Comparison of ENCODE assay signal across 6 cellular contexts in genomic region chr12:55931317-55931779, GRCh38. TPM values are rescaled to one million over a fixed set of nuclear protein-coding genes. Genes with fewer than 3 reads are reported as not detected.
DNase-seq lines count a peak whose midpoint lies in the region; ATAC-seq and TF ChIP-seq lines count a peak whose summit lies in the region.

No MANE protein-coding gene starts in this region.

- no peaks in the 10 kb centered on the region for H3K27me3 ChIP-seq in right atrium auricular region

- peaks cover 40% of the 10 kb centered on the region for H3K36me3 Mint-ChIP-seq in stimulated activated naive CD8-positive, alpha-beta T cell treated with anti-CD3 and anti-CD28 coated beads, Interleukin-15, Interleukin-2, amounts not matched to agents 100 ng/mL and 50 ng/mL, for 24 hours (ENCODE audit: low read depth)

- H3K4me3 ChIP-seq in right atrium auricular region (peak overlapping the region; percentile 66 to 76), urinary bladder (ENCODE audit: low read depth, low read length) (peak overlapping the region; percentile 72)

- H3K4me1 Mint-ChIP-seq in stimulated activated naive CD8-positive, alpha-beta T cell treated with anti-CD3 and anti-CD28 coated beads, Interleukin-15, Interleukin-2, amounts not matched to agents 100 ng/mL and 50 ng/mL, for 24 hours (ENCODE audit: low read depth): peaks cover 72% of the 10 kb centered on the region

- no peak for TF ChIP-seq CTCF in right atrium auricular region (IDR thresholded peaks at IDR 0.05)

- H3K4me1 ChIP-seq in right atrium auricular region: peaks cover 0 to 57% of the 10 kb centered on the region in 2 donors
- peaks cover 2% of the 10 kb centered on the region for H3K4me1 ChIP-seq in urinary bladder (ENCODE audit: insufficient read depth)

- no peaks in the 10 kb centered on the region for H3K9me3 ChIP-seq in right atrium auricular region

- H3K4me3 Mint-ChIP-seq in stimulated activated naive CD8-positive, alpha-beta T cell treated with anti-CD3 and anti-CD28 coated beads, Interleukin-15, Interleukin-2, amounts not matched to agents 100 ng/mL and 50 ng/mL, for 24 hours: peak overlapping the region; percentile 95

- H3K36me3 ChIP-seq in right atrium auricular region (no peaks in the 10 kb centered on the region), urinary bladder (ENCODE audit: insufficient read depth) (no peaks in the 10 kb centered on the region)

- ATAC-seq in stimulated activated naive CD8-positive, alpha-beta T cell treated with anti-CD3 and anti-CD28 coated beads, Interleukin-15, Interleukin-2, amounts not matched to agents 100 U/mL and 50 U/mL, for 24 hours: no peak
- ATAC-seq in GM19455 (IDR thresholded peaks at IDR 0.05; ENCODE audit: unreplicated experiment): no peak

- H3K9me3 Mint-ChIP-seq in stimulated activated naive CD8-positive, alpha-beta T cell treated with anti-CD3 and anti-CD28 coated beads, Interleukin-15, Interleukin-2, amounts not matched to agents 100 ng/mL and 50 ng/mL, for 24 hours: no peaks in the 10 kb centered on the region

- H3K27ac Mint-ChIP-seq in stimulated activated naive CD8-positive, alpha-beta T cell treated with anti-CD3 and anti-CD28 coated beads, Interleukin-15, Interleukin-2, amounts not matched to agents 100 ng/mL and 50 ng/mL, for 24 hours: peak overlapping the region; percentile 97

- no peaks in the 10 kb centered on the region for H3K27me3 Mint-ChIP-seq in stimulated activated naive CD8-positive, alpha-beta T cell treated with anti-CD3 and anti-CD28 coated beads, Interleukin-15, Interleukin-2, amounts not matched to agents 100 ng/mL and 50 ng/mL, for 24 hours

- WGBS in urinary bladder: 11% methylated on average over 10 of the region's 10 CpGs

- DNase-seq in stimulated activated naive CD8-positive, alpha-beta T cell treated with anti-CD3 and anti-CD28 coated beads, Interleukin-15, Interleukin-2, amounts not matched to agents 100 U/mL and 50 U/mL, for 24 hours: no peak
- DNase-seq in right atrium auricular region (ENCODE audit: low spot score): no peak
- no peak for DNase-seq in middle frontal gyrus (ENCODE audit: extremely low spot score, low spot score)

- H3K27ac ChIP-seq in right atrium auricular region: peak overlapping the region; percentile 78 to 86
- H3K27ac ChIP-seq in urinary bladder (ENCODE audit: low read depth): peak overlapping the region; percentile 84

RNA-seq across cellular contexts. Expression of gene DGKA, which starts 0.4 kb away (rescaled TPM):
- 10 to 100 TPM in 1 of 2 donors, 1 to 10 TPM in 1; 7.3 to 22.8 TPM for total RNA-seq in right atrium auricular region
- total RNA-seq in urinary bladder: 33.6 TPM
- 31.7 TPM for polyA plus RNA-seq in urinary bladder

RNA-seq across cellular contexts. Expression of gene PYM1, which starts 3.7 kb away (rescaled TPM):
- total RNA-seq in right atrium auricular region (10 to 100 TPM; 17.6 to 20.6 TPM), urinary bladder (20.1 TPM)
- polyA plus RNA-seq in urinary bladder: 31.1 TPM

RNA-seq across cellular contexts. Expression of gene PMEL, which starts 34.5 kb away (rescaled TPM):
- total RNA-seq in right atrium auricular region (1 to 10 TPM in 1 of 2 donors, under 1 TPM in 1; 0.67 to 1.1 TPM), urinary bladder (1.5 TPM)
- polyA plus RNA-seq in urinary bladder: 0.89 TPM

RNA-seq across cellular contexts. Expression of gene CDK2, which starts 35.3 kb away (rescaled TPM):
- 10 to 100 TPM in 1 of 2 donors, 1 to 10 TPM in 1; 5.4 to 13.8 TPM for total RNA-seq in right atrium auricular region
- 32.3 TPM for total RNA-seq in urinary bladder
- polyA plus RNA-seq in urinary bladder: 33.6 TPM

RNA-seq across cellular contexts. Expression of gene RAB5B, which starts 42.5 kb away (rescaled TPM):
- total RNA-seq in right atrium auricular region (100 to 1,000 TPM in 1 of 2 donors, 10 to 100 TPM in 1; 93.5 to 108 TPM), urinary bladder (57.5 TPM)
- 114 TPM for polyA plus RNA-seq in urinary bladder
